In the genomic region with DNA sequence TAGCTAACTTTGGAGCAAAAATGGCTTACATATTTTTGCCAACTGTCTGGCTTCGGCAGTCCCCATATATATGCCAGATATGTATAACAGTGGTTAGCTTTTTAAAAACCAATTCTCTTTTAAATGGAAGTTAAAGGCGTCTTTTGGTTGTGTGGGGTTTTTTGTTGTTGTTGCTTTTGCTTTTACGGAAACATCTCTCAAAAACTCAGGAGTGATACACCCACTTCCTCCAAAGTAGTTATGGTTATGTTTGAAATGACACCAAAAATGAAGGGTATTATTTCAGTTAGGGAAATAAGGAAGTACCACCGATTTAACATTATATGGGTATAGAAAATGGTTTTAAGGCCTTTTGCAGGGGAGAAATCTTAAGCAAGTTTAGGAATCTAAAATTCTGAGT, we compare ENCODE assay signal across 9 cellular contexts. TPM values are rescaled to one million over a fixed set of nuclear protein-coding genes. Genes with fewer than 3 reads are reported as not detected.
DNase-seq lines count a peak whose midpoint lies in the region; ATAC-seq, FAIRE-seq and TF ChIP-seq lines count a peak whose summit lies in the region.
"Had no signal": no experiment of that assay in that cellular context is flagged by ENCODE, and none has a peak within 500 bp of the region (broad histone marks: within the 10 kb centered on the region; RNA-seq: fewer than 3 reads in every experiment).

No MANE protein-coding gene starts in this region.

- no peaks in the 10 kb centered on the region for H3K9me3 Mint-ChIP-seq in stimulated activated naive CD8-positive, alpha-beta T cell treated with anti-CD3 and anti-CD28 coated beads, Interleukin-15, Interleukin-2, amounts not matched to agents 100 ng/mL and 50 ng/mL, for 24 hours
- H3K9me3 Mint-ChIP-seq in activated naive CD4-positive, alpha-beta T cell treated with anti-CD3 and anti-CD28 coated beads, Interleukin-2, amount 50 U/mL, for 72 hours: no peaks in the 10 kb centered on the region

- intact Hi-C loops in lower lobe of right lung (cut with DNase I): no loop called here

- H3K27me3 Mint-ChIP-seq in stimulated activated naive CD8-positive, alpha-beta T cell treated with anti-CD3 and anti-CD28 coated beads, Interleukin-15, Interleukin-2, amounts not matched to agents 100 ng/mL and 50 ng/mL, for 24 hours: no peaks in the 10 kb centered on the region

- H3K9me3 ChIP-seq in lower lobe of right lung (no peaks in the 10 kb centered on the region), small intestine (ENCODE audit: control insufficient read depth, low read depth) (no peaks in the 10 kb centered on the region)

- no peak for DNase-seq in stimulated activated naive CD8-positive, alpha-beta T cell treated with anti-CD3 and anti-CD28 coated beads, Interleukin-15, Interleukin-2, amounts not matched to agents 100 U/mL and 50 U/mL, for 24 hours
- no peak for DNase-seq in activated naive CD4-positive, alpha-beta T cell treated with anti-CD3 and anti-CD28 coated beads, Interleukin-2, amount 50 U/mL, for 72 hours (ENCODE audit: low spot score in 2 of 2)
- no peak for DNase-seq in lower lobe of right lung
- DNase-seq in effector CD4-positive, alpha-beta T cell: no peak
- DNase-seq in small intestine: no peak

- peaks cover 39% of the 10 kb centered on the region for H3K36me3 Mint-ChIP-seq in stimulated activated naive CD8-positive, alpha-beta T cell treated with anti-CD3 and anti-CD28 coated beads, Interleukin-15, Interleukin-2, amounts not matched to agents 100 ng/mL and 50 ng/mL, for 24 hours (ENCODE audit: low read depth)
- peaks cover 24 to 68% of the 10 kb centered on the region in 2 donors for H3K36me3 Mint-ChIP-seq in activated naive CD4-positive, alpha-beta T cell treated with anti-CD3 and anti-CD28 coated beads, Interleukin-2, amount 50 U/mL, for 72 hours

- H3K4me1 ChIP-seq in lower lobe of right lung: peaks cover 58% of the 10 kb centered on the region
- peaks cover 6% of the 10 kb centered on the region in 2 donors for H3K4me1 ChIP-seq in small intestine (ENCODE audit: control insufficient read depth in 2 of 2, insufficient read depth in 1 of 2, low read depth in 1 of 2, low read length in 1 of 2)

- H3K27ac ChIP-seq in lower lobe of right lung: peak overlapping the region; percentile 100
- peak overlapping the region in 1 of 2 donors; percentile 98 for H3K27ac ChIP-seq in small intestine (ENCODE audit: low read depth in 1 of 2, low read length in 1 of 2)

- peak overlapping the region; percentile 45 for H3K27ac Mint-ChIP-seq in stimulated activated naive CD8-positive, alpha-beta T cell treated with anti-CD3 and anti-CD28 coated beads, Interleukin-15, Interleukin-2, amounts not matched to agents 100 ng/mL and 50 ng/mL, for 24 hours
- peak overlapping the region; percentile 88 to 91 for H3K27ac Mint-ChIP-seq in activated naive CD4-positive, alpha-beta T cell treated with anti-CD3 and anti-CD28 coated beads, Interleukin-2, amount 50 U/mL, for 72 hours

- 28 to 40% (median 36%) methylated on average over 4 of the region's 4 CpGs for whole genome bisulfite sequencing in small intestine, 3 donors

- H3K4me1 Mint-ChIP-seq in stimulated activated naive CD8-positive, alpha-beta T cell treated with anti-CD3 and anti-CD28 coated beads, Interleukin-15, Interleukin-2, amounts not matched to agents 100 ng/mL and 50 ng/mL, for 24 hours (ENCODE audit: low read depth): peaks cover 66% of the 10 kb centered on the region

- FAIRE-seq in small intestine (lab: Jason Lieb, UNC): no peak
- FAIRE-seq: colon had no signal

- H3K27me3 ChIP-seq in lower lobe of right lung (ENCODE audit: low read depth) (no peaks in the 10 kb centered on the region), small intestine (ENCODE audit: control insufficient read depth in 2 of 2, insufficient read depth in 2 of 2, low read length in 2 of 2) (no peaks in the 10 kb centered on the region)

- no peak for TF ChIP-seq CTCF in lower lobe of right lung (IDR thresholded peaks at IDR 0.05)

- ATAC-seq in stimulated activated naive CD8-positive, alpha-beta T cell treated with anti-CD3 and anti-CD28 coated beads, Interleukin-15, Interleukin-2, amounts not matched to agents 100 U/mL and 50 U/mL, for 24 hours: no peak
- ATAC-seq in activated naive CD4-positive, alpha-beta T cell treated with anti-CD3 and anti-CD28 coated beads, Interleukin-2, amount 50 U/mL, for 72 hours: no peak
- ATAC-seq in lower lobe of right lung: no peak
- no peak for ATAC-seq in GM19397 (IDR thresholded peaks at IDR 0.05; ENCODE audit: unreplicated experiment)
- ATAC-seq in HG03354 (IDR thresholded peaks at IDR 0.05; ENCODE audit: poor library complexity, severe bottlenecking, unreplicated experiment): no peak

- peaks cover 27% of the 10 kb centered on the region for H3K36me3 ChIP-seq in lower lobe of right lung
- H3K36me3 ChIP-seq in small intestine (ENCODE audit: control insufficient read depth in 2 of 2, insufficient read depth in 2 of 2, low read length in 2 of 2): peaks cover 2 to 6% of the 10 kb centered on the region in 2 donors

- peak overlapping the region; percentile 100 for H3K4me3 Mint-ChIP-seq in stimulated activated naive CD8-positive, alpha-beta T cell treated with anti-CD3 and anti-CD28 coated beads, Interleukin-15, Interleukin-2, amounts not matched to agents 100 ng/mL and 50 ng/mL, for 24 hours

- H3K4me3 ChIP-seq in lower lobe of right lung (peak overlapping the region; percentile 76), small intestine (ENCODE audit: low read depth in 1 of 2, low read length in 2 of 2) (no peak overlapping the region)

RNA-seq across cellular contexts. Expression of a gene that starts 2.3 kb away (rescaled TPM):
- 10 to 100 TPM; 76.4 to 92.3 TPM for total RNA-seq in activated naive CD4-positive, alpha-beta T cell treated with anti-CD3 and anti-CD28 coated beads, Interleukin-2, amount 50 U/mL, for 72 hours
- 106 TPM for total RNA-seq in lower lobe of right lung
- polyA plus RNA-seq in small intestine: 10 to 100 TPM; 43.5 to 54.1 (median 46.1) TPM

RNA-seq across cellular contexts. Expression of a gene that starts 10.4 kb away (rescaled TPM):
- under 1 TPM in 1 of 2 donors, not detected in 1; 0.57 TPM for total RNA-seq in activated naive CD4-positive, alpha-beta T cell treated with anti-CD3 and anti-CD28 coated beads, Interleukin-2, amount 50 U/mL, for 72 hours
- 72.7 TPM for total RNA-seq in lower lobe of right lung
- 10 to 100 TPM; 10.8 to 17.0 (median 13.2) TPM for polyA plus RNA-seq in small intestine

Comparison
In these comparisons a context has a peak if more than half of its experiments do, and no peak if none do; other contexts are left out.
1. RNA of a gene that starts 10.4 kb away (total RNA-seq): 72.7 TPM in lower lobe of right lung (single experiment); 0.57 TPM in activated naive CD4-positive, alpha-beta T cell treated with anti-CD3 and anti-CD28 coated beads, Interleukin-2, amount 50 U/mL, for 72 hours; every median in the first group is over 10 times any median in the second.